Comparison of ENCODE assay signal across 8 cellular contexts in genomic region chr16:31033709-31034492, GRCh38. TPM values are rescaled to one million over a fixed set of nuclear protein-coding genes. Genes with fewer than 3 reads are reported as not detected.
DNase-seq lines count a peak whose midpoint lies in the region; ATAC-seq and TF ChIP-seq lines count a peak whose summit lies in the region.

No MANE protein-coding gene starts in this region.

- peaks cover 27% of the 10 kb centered on the region for H3K4me1 Mint-ChIP-seq in CD4-positive, alpha-beta T cell (ENCODE audit: low read depth)
- H3K4me1 Mint-ChIP-seq in endodermal cell (peaks cover 6% of the 10 kb centered on the region), mesothelial cell of epicardium (peaks cover 6% of the 10 kb centered on the region)

- no peaks in the 10 kb centered on the region for H3K27me3 Mint-ChIP-seq in CD4-positive, alpha-beta T cell
- H3K27me3 Mint-ChIP-seq in endodermal cell (ENCODE audit: insufficient read depth): peaks cover 8% of the 10 kb centered on the region
- H3K27me3 Mint-ChIP-seq in mesothelial cell of epicardium (ENCODE audit: low read depth): no peaks in the 10 kb centered on the region

- peak; percentile 43 for ATAC-seq in CD4-positive, alpha-beta T cell (ENCODE audit: poor library complexity)
- ATAC-seq in GM19438 (IDR thresholded peaks at IDR 0.05; ENCODE audit: low read depth, unreplicated experiment): peak; percentile 39

- H3K4me3 Mint-ChIP-seq in CD4-positive, alpha-beta T cell: peak overlapping the region; percentile 97
- peak overlapping the region; percentile 90 for H3K4me3 Mint-ChIP-seq in endodermal cell
- peak overlapping the region; percentile 92 for H3K4me3 Mint-ChIP-seq in mesothelial cell of epicardium

- no peaks in the 10 kb centered on the region for H3K4me1 ChIP-seq in endodermal cell (ENCODE audit: control insufficient read depth, insufficient read depth, low read length)

- no peaks in the 10 kb centered on the region for H3K27me3 ChIP-seq in CD4-positive, alpha-beta T cell (ENCODE audit: control insufficient read depth, insufficient read depth, low read length)
- H3K27me3 ChIP-seq in endodermal cell (ENCODE audit: control insufficient read depth, insufficient read depth, low read length, poor library complexity, severe bottlenecking): no peaks in the 10 kb centered on the region

- H3K9ac ChIP-seq in endodermal cell (ENCODE audit: extremely low read depth, low read length, poor library complexity, severe bottlenecking): peak overlapping the region; percentile 78

- CTCF ChIA-PET in CD4-positive, alpha-beta T cell (lab: Charles Lee): interaction anchor here (1.1 to 2.4 kb wide), 4 partner anchors 40 to 108 kb away, joined by 3 to 6 read pairs (median 4); partner anchors contain the start of genes HSD3B7, ZNF646 and ZNF668

- 0% methylated on average over 17 to 47 of the region's 47 CpGs for WGBS in endodermal cell (ENCODE audit: insufficient coverage in 1 of 2, insufficient read length in 1 of 2), 2 experiments

- H3K36me3 ChIP-seq in endodermal cell (ENCODE audit: control insufficient read depth, insufficient read depth, low read length): peaks cover 6% of the 10 kb centered on the region

- POLR2A ChIA-PET in CD4-positive, alpha-beta T cell (lab: Charles Lee): interaction anchor here (0.6 to 4.7 kb wide), 8 partner anchors 34 to 426 kb away, joined by 3 to 41 read pairs (median 4); partner anchors contain the start of genes ARMC5, FUS, KAT8 and ZNF646

- TF ChIP-seq CTCF in CD4-positive, alpha-beta T cell (IDR thresholded peaks at IDR 0.05): no peak
- TF ChIP-seq CTCF in endodermal cell (conservative IDR thresholded peaks at IDR 0.05) (no peak), mesothelial cell of epicardium (IDR thresholded peaks at IDR 0.05; ENCODE audit: unreplicated experiment) (no peak)

- no peaks in the 10 kb centered on the region for H3K9me3 Mint-ChIP-seq in CD4-positive, alpha-beta T cell
- no peaks in the 10 kb centered on the region for H3K9me3 Mint-ChIP-seq in endodermal cell
- H3K9me3 Mint-ChIP-seq in mesothelial cell of epicardium: no peaks in the 10 kb centered on the region

- peak overlapping the region; percentile 98 for H3K4me3 ChIP-seq in endodermal cell (ENCODE audit: low read length)

- H3K36me3 Mint-ChIP-seq in CD4-positive, alpha-beta T cell (ENCODE audit: low read depth): peaks cover 37% of the 10 kb centered on the region
- H3K36me3 Mint-ChIP-seq in endodermal cell (ENCODE audit: low read depth): peaks cover 18% of the 10 kb centered on the region
- H3K36me3 Mint-ChIP-seq in mesothelial cell of epicardium: peaks cover 8% of the 10 kb centered on the region

- peak overlapping the region; percentile 83 for H3K27ac Mint-ChIP-seq in CD4-positive, alpha-beta T cell
- H3K27ac Mint-ChIP-seq in endodermal cell: peak overlapping the region; percentile 80
- peak overlapping the region; percentile 93 for H3K27ac Mint-ChIP-seq in mesothelial cell of epicardium

- intact Hi-C loops in CD4-positive, alpha-beta T cell (cut with DNase I, micrococcal nuclease): loop anchor here (1.0 to 5.0 kb wide), 9 partner anchors 37 to 148 kb away; partner anchors contain the start of genes FBXL19 (in 1 of the 2), FUS (in 1 of the 2), HSD3B7 (in 1 of the 2) and SETD1A (in 1 of the 2)

- peak overlapping the region; percentile 93 for H3K27ac ChIP-seq in CD4-positive, alpha-beta T cell (ENCODE audit: low read depth, low read length)
- H3K27ac ChIP-seq in endodermal cell (ENCODE audit: low read depth, low read length): no peak overlapping the region

- DNase-seq in CD4-positive, alpha-beta T cell: peak; percentile 76 to 86 (median 82)
- peak; percentile 35 for DNase-seq in HS-5 (ENCODE audit: low read depth)
- peak; percentile 45 to 74 for DNase-seq in NOMO-1 (lab: John Stamatoyannopoulos, UW; ENCODE audit: unreplicated experiment in 2 of 2)
- peak; percentile 67 for DNase-seq in activated CD8-positive, alpha-beta memory T cell treated with anti-CD3 and anti-CD28 coated beads, Interleukin-2, amount 50 U/mL, for 1 hour (ENCODE audit: extremely low read depth)
- peak; percentile 93 for DNase-seq in endodermal cell
- DNase-seq in mesothelial cell of epicardium (ENCODE audit: low spot score in 2 of 2, unreplicated experiment in 2 of 2): peak; percentile 73 to 88
- DNase-seq in stimulated activated CD8-positive, alpha-beta memory T cell treated with anti-CD3 and anti-CD28 coated beads, Interleukin-15, amount 100 ng/mL, for 24 hours (ENCODE audit: low read depth): peak; percentile 73

- no peaks in the 10 kb centered on the region for H3K9me3 ChIP-seq in CD4-positive, alpha-beta T cell (ENCODE audit: control insufficient read depth, low read length)
- no peaks in the 10 kb centered on the region for H3K9me3 ChIP-seq in endodermal cell (ENCODE audit: control insufficient read depth, low read length)

RNA-seq across cellular contexts. Expression of gene STX4, which starts 0.5 kb away (rescaled TPM):
- total RNA-seq in CD4-positive, alpha-beta T cell: 10 to 100 TPM; 54.1 to 55.2 TPM
- total RNA-seq in endodermal cell: 10 to 100 TPM; 34.4 to 37.6 TPM
- polyA plus RNA-seq in endodermal cell (2013, experiment 1 of 2): 25.0 TPM
- polyA plus RNA-seq in endodermal cell (2013, experiment 2 of 2): 18.6 TPM
- 39.2 to 42.8 TPM (median 40.2 TPM) in 3 replicates for total RNA-seq in mesothelial cell of epicardium

RNA-seq across cellular contexts. Expression of gene STX1B, which starts 23.5 kb away (rescaled TPM):
- 1 to 10 TPM; 2.9 to 3.1 TPM for total RNA-seq in CD4-positive, alpha-beta T cell
- total RNA-seq in endodermal cell (1 to 10 TPM; 3.2 to 7.0 TPM), mesothelial cell of epicardium (4.9 to 5.9 TPM (median 5.2 TPM) in 3 replicates)
- 10.6 TPM for polyA plus RNA-seq in endodermal cell (2013, experiment 1 of 2)
- polyA plus RNA-seq in endodermal cell (2013, experiment 2 of 2): 6.9 TPM

RNA-seq across cellular contexts. Expression of gene ZNF668, which starts 40.1 kb away (rescaled TPM):
- 1 to 10 TPM; 4.5 to 6.0 TPM for total RNA-seq in CD4-positive, alpha-beta T cell
- 10 to 100 TPM; 11.2 to 12.6 TPM for total RNA-seq in endodermal cell
- polyA plus RNA-seq in endodermal cell (2013, experiment 1 of 2): 9.8 TPM
- polyA plus RNA-seq in endodermal cell (2013, experiment 2 of 2): 11.6 TPM
- total RNA-seq in mesothelial cell of epicardium: 11.8 to 14.1 TPM (median 12.8 TPM) in 3 replicates

RNA-seq across cellular contexts. Expression of gene ZNF646, which starts 40.3 kb away (rescaled TPM):
- 10 to 100 TPM; 14.3 to 16.6 TPM for total RNA-seq in CD4-positive, alpha-beta T cell
- total RNA-seq in endodermal cell: 10 to 100 TPM; 24.9 to 29.2 TPM
- polyA plus RNA-seq in endodermal cell (2013, experiment 1 of 2): 16.2 TPM
- polyA plus RNA-seq in endodermal cell (2013, experiment 2 of 2): 15.9 TPM
- total RNA-seq in mesothelial cell of epicardium: 20.4 to 22.2 TPM (median 21.4 TPM) in 3 replicates

RNA-seq across cellular contexts. Expression of gene HSD3B7, which starts 48.9 kb away (rescaled TPM):
- total RNA-seq in CD4-positive, alpha-beta T cell: under 1 TPM in 1 of 2 experiments, not detected in 1; 0.11 TPM
- 1 to 10 TPM; 4.1 to 4.8 TPM for total RNA-seq in endodermal cell
- 1.3 TPM for polyA plus RNA-seq in endodermal cell (2013, experiment 1 of 2)
- polyA plus RNA-seq in endodermal cell (2013, experiment 2 of 2): 2.1 TPM
- 3.5 to 4.0 TPM (median 3.6 TPM) in 3 replicates for total RNA-seq in mesothelial cell of epicardium

Comparison
In these comparisons a context has a peak if more than half of its experiments do, and no peak if none do; other contexts are left out.
1. DNase-seq: peak in every context shown above with its lines; median percentile 93 in endodermal cell; 82 in CD4-positive, alpha-beta T cell; 80 in mesothelial cell of epicardium; 73 in stimulated activated CD8-positive, alpha-beta memory T cell treated with anti-CD3 and anti-CD28 coated beads, Interleukin-15, amount 100 ng/mL, for 24 hours; 67 in activated CD8-positive, alpha-beta memory T cell treated with anti-CD3 and anti-CD28 coated beads, Interleukin-2, amount 50 U/mL, for 1 hour; 60 in NOMO-1; 35 in HS-5.